Comparison of ENCODE assay signal across 25 cellular contexts in the genomic region with DNA sequence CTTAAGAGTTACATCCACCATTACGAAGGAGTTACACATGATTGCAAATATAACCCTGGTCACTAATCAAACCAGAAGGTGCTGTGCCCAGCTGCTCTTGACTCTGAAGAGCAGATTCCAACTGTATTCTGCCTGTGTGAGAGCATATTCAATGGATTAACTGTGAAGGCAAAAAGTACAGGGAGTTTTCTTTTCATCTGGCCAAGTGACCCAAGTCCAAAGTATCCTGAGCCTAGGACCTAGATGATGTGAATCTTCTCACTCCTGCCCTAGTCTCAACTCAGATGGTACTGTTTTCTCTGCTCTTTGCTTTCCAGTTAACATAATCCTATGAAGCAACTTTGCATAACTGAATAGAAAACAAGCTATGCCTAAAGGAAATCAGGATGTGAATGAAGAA.
"Had no signal": no experiment of that assay in that cellular context is flagged by ENCODE, and none has a peak within 500 bp of the region (broad histone marks: within the 10 kb centered on the region; RNA-seq: fewer than 3 reads in every experiment).

No MANE protein-coding gene starts in this region.

- H3K9me3 ChIP-seq: lower lobe of right lung, neutrophil, psoas muscle, right atrium auricular region, suprapubic skin, thoracic aorta, tibial nerve, uterus had no signal

- DNase-seq: head of caudate nucleus; hippocampal formation; left ventricle myocardium superior; lower lobe of right lung; mammary epithelial cell; mesenchymal stem cell; naive B cell; natural killer cell; nephron progenitor cell; occipital lobe; psoas muscle; stimulated activated CD4-positive, alpha-beta T cell treated with anti-CD3 and anti-CD28 coated beads, Interleukin-2, amount 100 ng/mL, for 24 hours; stimulated activated CD4-positive, alpha-beta T cell treated with anti-CD3 and anti-CD28 coated beads, Interleukin-4, amount 100 ng/mL, for 1 hour; stimulated activated naive CD4-positive, alpha-beta T cell; uterus had no signal

- H3K36me3 ChIP-seq: neural progenitor cell, neutrophil, thoracic aorta, uterus had no signal

- H3K27ac ChIP-seq: lower lobe of right lung, neural progenitor cell, neutrophil, parathyroid adenoma, psoas muscle, right atrium auricular region, suprapubic skin, thoracic aorta, tibial nerve, uterus had no signal

- ATAC-seq: left ventricle myocardium superior, lower lobe of right lung, natural killer cell, psoas muscle, sciatic nerve had no signal

- H3K27me3 ChIP-seq: neural progenitor cell, neutrophil, right atrium auricular region, suprapubic skin, tibial nerve, uterus had no signal

- H3K4me1 ChIP-seq: lower lobe of right lung, neural progenitor cell, parathyroid adenoma, psoas muscle, suprapubic skin, tibial nerve, uterus had no signal

- FAIRE-seq: keratinocyte had no signal

- H3K9ac ChIP-seq: neural progenitor cell, parathyroid adenoma had no signal

- H3K4me2 ChIP-seq: neural progenitor cell, smooth muscle cell had no signal

- H3K4me3 ChIP-seq: lower lobe of right lung, neural progenitor cell, psoas muscle, right atrium auricular region, smooth muscle cell, suprapubic skin, thoracic aorta, tibial nerve, uterus had no signal

- H3K79me2 ChIP-seq: parathyroid adenoma had no signal

- H2AFZ ChIP-seq: neural progenitor cell, parathyroid adenoma had no signal
